Comparison of ENCODE assay signal across 2 cellular contexts in genomic region chr2:3323360-3324035, GRCh38.
TF ChIP-seq lines count a peak whose summit lies in the region.

No MANE protein-coding gene starts in this region.

TF ChIP-seq in GM23338, 12 proteins besides CTCF, POLR2A, EP300 and RAD21 (continued from another document):
- TF ChIP-seq REST (IDR thresholded peaks at IDR 0.05; ENCODE audit: unreplicated experiment), result no peak
- no peak for TF ChIP-seq EZH2 (IDR thresholded peaks at IDR 0.05; ENCODE audit: low read depth, unreplicated experiment)
- no peak for TF ChIP-seq ZNF114 (CRISPR knock-in tag; IDR thresholded peaks at IDR 0.05)
- TF ChIP-seq ZNF462 (CRISPR knock-in tag; IDR thresholded peaks at IDR 0.05), result no peak
- no peak for TF ChIP-seq CREB1 (CRISPR knock-in tag; IDR thresholded peaks at IDR 0.05; ENCODE audit: low read depth)
- no peak for TF ChIP-seq EZH2phosphoT487 (IDR thresholded peaks at IDR 0.05; ENCODE audit: unreplicated experiment)
- no peak for TF ChIP-seq POLR2AphosphoS5 (IDR thresholded peaks at IDR 0.05; ENCODE audit: low read depth)
- no peak for TF ChIP-seq NANOG (IDR thresholded peaks at IDR 0.05; ENCODE audit: borderline replicate concordance)
- TF ChIP-seq ETS1 (IDR thresholded peaks at IDR 0.05), result no peak

TF ChIP-seq in IMR-90, 13 proteins besides CTCF, POLR2A, EP300 and RAD21 (continued from another document):
- TF ChIP-seq USF2 (IDR thresholded peaks at IDR 0.05; ENCODE audit: low read depth, low read length) (no peak), MXI1 (IDR thresholded peaks at IDR 0.05; ENCODE audit: borderline replicate concordance, low read depth, low read length) (no peak), MAFK (IDR thresholded peaks at IDR 0.05; ENCODE audit: low read depth, low read length) (no peak)
